ENCODE assay signal across 21 cellular contexts in the genomic region with DNA sequence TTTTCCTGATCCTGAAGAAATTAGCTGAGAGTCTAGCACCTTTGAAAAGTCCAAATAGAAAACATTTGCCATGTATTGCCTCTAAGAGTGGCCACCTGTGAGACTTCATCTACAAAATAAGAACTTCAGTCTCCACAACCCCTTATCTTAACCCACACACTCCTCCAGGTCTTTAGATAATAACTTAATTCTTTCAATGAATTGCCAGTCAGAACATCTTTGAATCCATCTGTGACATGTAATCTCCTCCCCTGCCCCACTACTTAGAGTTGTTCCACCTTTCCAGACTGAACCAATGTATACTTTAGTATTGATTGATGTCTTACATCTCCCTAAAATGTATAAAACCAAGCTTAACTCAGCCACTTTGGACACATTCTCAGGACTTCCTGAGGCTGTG.
"Had no signal": no experiment of that assay in that cellular context is flagged by ENCODE, and none has a peak within 500 bp of the region (broad histone marks: within the 10 kb centered on the region; RNA-seq: fewer than 3 reads in every experiment).

No MANE protein-coding gene starts in this region.

- H3K4me3 ChIP-seq: left ventricle myocardium inferior, ovary, right atrium auricular region, right lobe of liver, smooth muscle cell, tibial nerve, uterus had no signal

- H3K4me1 ChIP-seq: left ventricle myocardium inferior, right atrium auricular region, right lobe of liver, tibial nerve, uterus had no signal

- H3K27me3 ChIP-seq: ovary, right atrium auricular region, right lobe of liver, tibial nerve, uterus had no signal

- H3K4me2 ChIP-seq: smooth muscle cell had no signal

- H3K9me3 ChIP-seq: ovary, right atrium auricular region, right lobe of liver, tibial nerve, uterus had no signal

- H3K36me3 Mint-ChIP-seq: memory B cell; naive B cell; natural killer cell; stimulated activated memory B cell treated with anti-CD40 and anti-IgM and Interleukin-4, amounts not matched to agents 10 μg/mL and 1 μg/mL and 100 μg/mL, for 72 hours; type B pancreatic cell had no signal

- H3K4me1 Mint-ChIP-seq: memory B cell; naive B cell; natural killer cell; stimulated activated memory B cell treated with anti-CD40 and anti-IgM and Interleukin-4, amounts not matched to agents 10 μg/mL and 1 μg/mL and 100 μg/mL, for 72 hours had no signal

- H3K9me3 Mint-ChIP-seq: natural killer cell; stimulated activated memory B cell treated with anti-CD40 and anti-IgM and Interleukin-4, amounts not matched to agents 10 μg/mL and 1 μg/mL and 100 μg/mL, for 72 hours; stimulated activated naive CD8-positive, alpha-beta T cell treated with anti-CD3 and anti-CD28 coated beads, Interleukin-15, amount 100 ng/mL, for 72 hours had no signal

- H3K36me3 ChIP-seq: left ventricle myocardium inferior, ovary, right atrium auricular region, right lobe of liver, tibial nerve, uterus had no signal

- H3K27ac Mint-ChIP-seq: memory B cell; naive B cell; natural killer cell; progenitor cell of endocrine pancreas; stimulated activated memory B cell treated with anti-CD40 and anti-IgM and Interleukin-4, amounts not matched to agents 10 μg/mL and 1 μg/mL and 100 μg/mL, for 72 hours; stimulated activated naive CD8-positive, alpha-beta T cell treated with anti-CD3 and anti-CD28 coated beads, Interleukin-15, amount 100 ng/mL, for 72 hours; type B pancreatic cell had no signal

- H3K4me3 Mint-ChIP-seq: memory B cell; naive B cell; natural killer cell; stimulated activated memory B cell treated with anti-CD40 and anti-IgM and Interleukin-4, amounts not matched to agents 10 μg/mL and 1 μg/mL and 100 μg/mL, for 72 hours; stimulated activated naive CD8-positive, alpha-beta T cell treated with anti-CD3 and anti-CD28 coated beads, Interleukin-15, amount 100 ng/mL, for 72 hours; type B pancreatic cell had no signal

- DNase-seq: islet precursor cell; left ventricle myocardium inferior; naive B cell; natural killer cell; ovary; right lobe of liver; stimulated activated CD4-positive, alpha-beta T cell treated with anti-CD3 and anti-CD28 coated beads, Interleukin-1b, Interleukin-23, amount 100 ng/mL, for 48 hours; stimulated activated CD4-positive, alpha-beta T cell treated with anti-CD3 and anti-CD28 coated beads, Interleukin-2, amount 100 ng/mL, for 48 hours; stimulated activated CD4-positive, alpha-beta T cell treated with anti-CD3 and anti-CD28 coated beads, Interleukin-4, amount 100 ng/mL, for 4 hours; stimulated activated CD8-positive, alpha-beta memory T cell treated with anti-CD3 and anti-CD28 coated beads, Interleukin-4, amount 100 ng/mL, for 48 hours; stimulated activated naive CD4-positive, alpha-beta T cell treated with Interleukin-2 at 50 U/mL for 16 hours; stimulated activated naive CD8-positive, alpha-beta T cell treated with anti-CD3 and anti-CD28 coated beads, Interleukin-15, amount 100 ng/mL, for 72 hours; substantia nigra; uterus had no signal

- ATAC-seq: natural killer cell; right lobe of liver; stimulated activated memory B cell treated with anti-CD40 and anti-IgM and Interleukin-4, amounts not matched to agents 10 μg/mL and 1 μg/mL and 100 μg/mL, for 72 hours; stimulated activated naive CD8-positive, alpha-beta T cell treated with anti-CD3 and anti-CD28 coated beads, Interleukin-15, amount 100 ng/mL, for 72 hours had no signal

- H3K27ac ChIP-seq: left ventricle myocardium inferior, ovary, right atrium auricular region, right lobe of liver, tibial nerve, uterus had no signal
